8 cellular contexts compared by ENCODE assay signal in the genomic region with DNA sequence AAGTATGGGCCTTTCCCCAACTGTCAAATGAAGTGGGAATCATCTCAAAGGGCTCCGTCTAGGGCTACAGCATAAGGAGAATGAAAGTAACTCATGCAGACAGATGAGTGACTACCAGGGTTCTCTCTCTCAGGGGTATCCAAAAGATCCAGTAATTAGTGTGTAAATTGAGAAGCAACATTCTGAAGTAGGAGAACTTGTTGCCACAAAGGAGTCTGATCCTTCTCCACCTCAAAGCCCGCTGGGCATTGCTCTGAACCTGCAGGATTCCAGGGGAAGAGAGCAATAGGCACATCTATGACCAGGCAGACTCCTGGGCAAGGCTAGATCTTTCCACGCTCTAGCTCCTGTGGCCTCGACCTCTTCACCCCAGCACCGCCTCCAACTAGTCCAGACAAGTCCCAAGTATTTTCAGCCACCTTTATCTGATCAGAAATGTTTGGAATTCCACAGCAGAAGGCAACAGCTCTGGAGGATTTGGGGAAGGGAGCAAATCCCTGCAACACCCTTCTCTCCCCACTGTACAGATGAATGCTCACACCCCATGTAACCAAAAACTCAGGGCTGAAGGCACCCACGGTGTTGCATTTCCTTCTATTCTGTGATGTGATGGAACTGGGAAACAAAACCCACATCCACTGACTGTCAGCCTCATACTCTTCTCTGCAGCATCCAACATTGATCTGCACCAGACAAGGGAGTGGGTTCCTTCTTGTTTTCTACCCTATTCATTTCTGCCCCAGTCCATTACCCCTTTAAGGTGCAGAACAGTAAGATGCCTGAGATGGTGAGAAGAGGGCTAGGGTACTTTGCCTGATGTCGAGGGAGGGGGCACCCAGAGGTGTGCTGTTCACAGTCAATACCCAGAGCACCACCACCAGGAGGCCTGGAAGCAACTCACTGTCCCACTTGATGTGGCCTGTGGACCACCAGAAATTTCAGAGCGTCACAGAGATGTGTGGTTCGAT. TPM values are rescaled to one million over a fixed set of nuclear protein-coding genes. Genes with fewer than 3 reads are reported as not detected.
A peak's percentile ranks its signal among the peaks of the same experiment; 100 is the strongest.
DNase-seq lines count a peak whose midpoint lies in the region; ATAC-seq and TF ChIP-seq lines count a peak whose summit lies in the region.

No MANE protein-coding gene starts in this region.

- H3K27ac ChIP-seq in DND-41 (ENCODE audit: low read length) (peak overlapping the region; percentile 100), RWPE2 (ENCODE audit: poor library complexity, severe bottlenecking) (peak overlapping the region; percentile 66)

- H3K4me1 Mint-ChIP-seq in effector memory CD8-positive, alpha-beta T cell (ENCODE audit: low read depth in 2 of 2): peaks cover 88 to 96% of the 10 kb centered on the region in 2 donors
- peaks cover 68% of the 10 kb centered on the region for H3K4me1 Mint-ChIP-seq in osteocyte (ENCODE audit: unreplicated experiment)

- H2AFZ ChIP-seq in DND-41 (ENCODE audit: low read depth, low read length): no peak overlapping the region

- TF ChIP-seq CTCF in DND-41 (IDR thresholded peaks at IDR 0.05; ENCODE audit: borderline replicate concordance, extremely low read depth, low read length, poor library complexity, severe bottlenecking): peak; percentile 43
- TF ChIP-seq CTCF in RWPE2 (IDR thresholded peaks at IDR 0.05; ENCODE audit: poor library complexity, severe bottlenecking): no peak
- no peak for TF ChIP-seq CTCF in osteocyte (IDR thresholded peaks at IDR 0.05)

- peaks cover 89% of the 10 kb centered on the region for H3K79me2 ChIP-seq in DND-41 (ENCODE audit: insufficient read depth, low read length)

- peak overlapping the region; percentile 95 for H3K9ac ChIP-seq in DND-41 (ENCODE audit: low read depth, low read length)

- H3K36me3 ChIP-seq in DND-41 (ENCODE audit: insufficient read depth, low read length): peaks cover 76% of the 10 kb centered on the region
- peaks cover 100% of the 10 kb centered on the region for H3K36me3 ChIP-seq in RWPE2 (ENCODE audit: low read depth)

- peak overlapping the region; percentile 80 for H3K4me2 ChIP-seq in DND-41 (ENCODE audit: insufficient read depth, low read length)

- H3K27me3 ChIP-seq in DND-41 (ENCODE audit: insufficient read depth, low read length, poor library complexity) (no peaks in the 10 kb centered on the region), RWPE2 (ENCODE audit: insufficient read depth, poor library complexity, severe bottlenecking) (no peaks in the 10 kb centered on the region)

- DNase-seq in DND-41 (peak; percentile 55), RWPE2 (ENCODE audit: low spot score) (peak; percentile 91), osteocyte (ENCODE audit: extremely low spot score, unreplicated experiment) (no peak), DMS 273 (lab: John Stamatoyannopoulos, UW; ENCODE audit: unreplicated experiment) (no peak), retina (no peak)
- no peak for DNase-seq in effector memory CD8-positive, alpha-beta T cell
- no peak for DNase-seq in activated CD4-positive, CD25-positive, alpha-beta regulatory T cell treated with anti-CD3 and anti-CD28 coated beads, Interleukin-2, amount 50 U/mL, for 72 hours

- H3K9me3 ChIP-seq in DND-41 (ENCODE audit: insufficient read depth, low read length, severe bottlenecking): no peaks in the 10 kb centered on the region
- H3K9me3 ChIP-seq in RWPE2 (ENCODE audit: severe bottlenecking): no peaks in the 10 kb centered on the region

- H3K36me3 Mint-ChIP-seq in effector memory CD8-positive, alpha-beta T cell (ENCODE audit: insufficient read depth): peaks cover 19% of the 10 kb centered on the region
- H3K36me3 Mint-ChIP-seq in osteocyte (ENCODE audit: unreplicated experiment): peaks cover 13% of the 10 kb centered on the region

- H3K9me3 Mint-ChIP-seq in effector memory CD8-positive, alpha-beta T cell: no peaks in the 10 kb centered on the region
- no peaks in the 10 kb centered on the region for H3K9me3 Mint-ChIP-seq in osteocyte (ENCODE audit: unreplicated experiment)

- no peaks in the 10 kb centered on the region for H4K20me1 ChIP-seq in DND-41 (ENCODE audit: insufficient read depth, low read length)

- H3K4me3 ChIP-seq in DND-41 (ENCODE audit: low read depth in 1 of 2, low read length in 2 of 2): peak overlapping the region in 1 of 2 experiments; percentile 29; a peak in 1 of 4 replicates
- H3K4me3 ChIP-seq in RWPE2 (ENCODE audit: severe bottlenecking): no peak overlapping the region

- H3K27me3 Mint-ChIP-seq in effector memory CD8-positive, alpha-beta T cell: no peaks in the 10 kb centered on the region
- H3K27me3 Mint-ChIP-seq in osteocyte (ENCODE audit: unreplicated experiment): no peaks in the 10 kb centered on the region

- H3K4me1 ChIP-seq in DND-41 (ENCODE audit: insufficient read depth, low read length) (peaks cover 100% of the 10 kb centered on the region), RWPE2 (ENCODE audit: insufficient read depth, poor library complexity, severe bottlenecking) (peaks cover 70% of the 10 kb centered on the region)

- ATAC-seq in DND-41 (ENCODE audit: insufficient read depth, low read depth) (no peak), RWPE2 (ENCODE audit: low read depth) (peak; percentile 71), GM21786 (IDR thresholded peaks at IDR 0.05; ENCODE audit: unreplicated experiment) (no peak)
- ATAC-seq in effector memory CD8-positive, alpha-beta T cell (replicated peaks): no peak

- H3K27ac Mint-ChIP-seq in effector memory CD8-positive, alpha-beta T cell: peak overlapping the region; percentile 97 to 99
- H3K27ac Mint-ChIP-seq in osteocyte (ENCODE audit: unreplicated experiment): peak overlapping the region; percentile 48

- H3K4me3 Mint-ChIP-seq in effector memory CD8-positive, alpha-beta T cell: peak overlapping the region; percentile 95 to 99
- no peak overlapping the region for H3K4me3 Mint-ChIP-seq in osteocyte (ENCODE audit: unreplicated experiment)

RNA-seq across cellular contexts. Expression of a gene that starts 41.0 kb away (rescaled TPM):
- not detected in 2 replicates for total RNA-seq in osteocyte

RNA-seq across cellular contexts. Expression of a gene that starts 44.0 kb away (rescaled TPM):
- total RNA-seq in osteocyte: 67.0 and 69.4 TPM in 2 replicates

Comparison
In these comparisons a context has a peak if more than half of its experiments do, and no peak if none do; other contexts are left out.
1. DNase-seq: peak in DND-41 (single experiment) and RWPE2 (single experiment); none in effector memory CD8-positive, alpha-beta T cell (0 of 3), osteocyte (single experiment), DMS 273 (single experiment), retina (single experiment) and activated CD4-positive, CD25-positive, alpha-beta regulatory T cell treated with anti-CD3 and anti-CD28 coated beads, Interleukin-2, amount 50 U/mL, for 72 hours (single experiment).